Comparison of ENCODE assay signal across 8 cellular contexts in the genomic region with DNA sequence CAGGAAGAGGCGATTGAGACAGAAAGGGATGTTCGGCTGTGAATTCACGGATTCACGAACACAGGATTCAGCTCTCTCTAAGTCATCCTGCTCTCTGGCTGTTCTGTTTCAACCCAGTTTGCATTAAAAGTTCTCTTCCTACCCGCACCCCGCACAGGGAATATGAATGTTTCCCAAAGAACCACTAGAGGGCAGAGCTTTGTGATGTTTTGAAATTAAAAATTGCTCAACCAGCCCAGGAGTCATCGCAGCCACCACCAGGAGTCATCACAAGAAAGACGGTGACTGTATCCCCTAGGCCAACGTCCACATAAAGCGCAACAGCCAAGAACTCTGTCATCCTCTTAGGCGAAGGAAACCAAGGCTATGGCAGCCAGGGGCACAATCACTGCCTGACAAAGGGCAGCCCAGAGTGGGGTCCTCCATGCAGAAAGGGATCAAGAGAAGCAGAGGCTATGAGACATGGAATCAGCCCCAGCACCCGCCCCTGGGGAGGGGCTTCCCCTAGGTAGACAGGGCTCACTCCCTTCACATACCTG.
DNase-seq lines count a peak whose midpoint lies in the region; ATAC-seq and TF ChIP-seq lines count a peak whose summit lies in the region.

No MANE protein-coding gene starts in this region.

- no peaks in the 10 kb centered on the region for H3K36me3 Mint-ChIP-seq in CD14-positive monocyte
- H3K36me3 Mint-ChIP-seq in activated CD4-positive, alpha-beta memory T cell treated with anti-CD3 and anti-CD28 coated beads, Interleukin-2, amount 10 ng/mL, durations not matched to agents 7 days and 5 days (ENCODE audit: low read depth): no peaks in the 10 kb centered on the region

- no peaks in the 10 kb centered on the region for H3K9me3 Mint-ChIP-seq in CD14-positive monocyte
- H3K9me3 Mint-ChIP-seq in activated CD4-positive, alpha-beta memory T cell treated with anti-CD3 and anti-CD28 coated beads, Interleukin-2, amount 10 ng/mL, durations not matched to agents 7 days and 5 days: no peaks in the 10 kb centered on the region

- H3K27me3 ChIP-seq in MG63: no peaks in the 10 kb centered on the region

- TF ChIP-seq CTCF in CD14-positive monocyte (IDR thresholded peaks at IDR 0.05): peak; percentile 79

- ATAC-seq in GM18498 (IDR thresholded peaks at IDR 0.05; ENCODE audit: unreplicated experiment) (peak; percentile 55), left cardiac atrium (peak; percentile 65 to 78), HG03045 (IDR thresholded peaks at IDR 0.05; ENCODE audit: unreplicated experiment) (no peak)

- no peak overlapping the region for H3K4me3 Mint-ChIP-seq in CD14-positive monocyte
- H3K4me3 Mint-ChIP-seq in activated CD4-positive, alpha-beta memory T cell treated with anti-CD3 and anti-CD28 coated beads, Interleukin-2, amount 10 ng/mL, durations not matched to agents 7 days and 5 days: no peak overlapping the region

- no peaks in the 10 kb centered on the region for H3K9me3 ChIP-seq in MG63

- H3K27me3 Mint-ChIP-seq in CD14-positive monocyte (ENCODE audit: low read depth in 3 of 3): no peaks in the 10 kb centered on the region
- H3K27me3 Mint-ChIP-seq in activated CD4-positive, alpha-beta memory T cell treated with anti-CD3 and anti-CD28 coated beads, Interleukin-2, amount 10 ng/mL, durations not matched to agents 7 days and 5 days: peaks cover 15% of the 10 kb centered on the region

- no peaks in the 10 kb centered on the region for H3K36me3 ChIP-seq in MG63

- intact Hi-C loops in CD14-positive monocyte (cut with micrococcal nuclease): no loop called here
- intact Hi-C loops in left cardiac atrium (cut with DNase I): no loop called here

- CTCF ChIA-PET in activated CD4-positive, alpha-beta memory T cell treated with anti-CD3 and anti-CD28 coated beads, Interleukin-2, amount 10 ng/mL, durations not matched to agents 7 days and 5 days (lab: Charles Lee): interaction anchor here (0.9 to 1.2 kb wide), 5 partner anchors 9 to 479 kb away, joined by 4 to 10 read pairs (median 6); no protein-coding TSS in a partner anchor

- H3K4me3 ChIP-seq in MG63: no peak overlapping the region

- peaks cover 4% of the 10 kb centered on the region for H3K4me1 Mint-ChIP-seq in CD14-positive monocyte
- peaks cover 7% of the 10 kb centered on the region for H3K4me1 Mint-ChIP-seq in activated CD4-positive, alpha-beta memory T cell treated with anti-CD3 and anti-CD28 coated beads, Interleukin-2, amount 10 ng/mL, durations not matched to agents 7 days and 5 days

- H3K27ac Mint-ChIP-seq in CD14-positive monocyte: no peak overlapping the region
- H3K27ac Mint-ChIP-seq in activated CD4-positive, alpha-beta memory T cell treated with anti-CD3 and anti-CD28 coated beads, Interleukin-2, amount 10 ng/mL, durations not matched to agents 7 days and 5 days: no peak overlapping the region

- DNase-seq in CD14-positive monocyte (ENCODE audit: low spot score) (peak; percentile 69), MG63 (peak; percentile 35), left cardiac atrium (peak; percentile 37), DMS153 treated with DMSO at 0.1 percent for 48 hours (lab: John Stamatoyannopoulos, UW; ENCODE audit: unreplicated experiment) (no peak)
- DNase-seq in activated CD4-positive, alpha-beta memory T cell treated with anti-CD3 and anti-CD28 coated beads, Interleukin-2, amount 10 ng/mL, durations not matched to agents 7 days and 5 days: peak; percentile 18
- DNase-seq in stimulated activated CD4-positive, alpha-beta T cell treated with anti-CD3 and anti-CD28 coated beads, Interleukin-2, amount 100 ng/mL, for 24 hours: peak; percentile 23 to 31

- POLR2A ChIA-PET in activated CD4-positive, alpha-beta memory T cell treated with anti-CD3 and anti-CD28 coated beads, Interleukin-2, amount 10 ng/mL, durations not matched to agents 7 days and 5 days (lab: Charles Lee): no interaction called here
